Comparison of ENCODE assay signal across 9 cellular contexts in the genomic region with DNA sequence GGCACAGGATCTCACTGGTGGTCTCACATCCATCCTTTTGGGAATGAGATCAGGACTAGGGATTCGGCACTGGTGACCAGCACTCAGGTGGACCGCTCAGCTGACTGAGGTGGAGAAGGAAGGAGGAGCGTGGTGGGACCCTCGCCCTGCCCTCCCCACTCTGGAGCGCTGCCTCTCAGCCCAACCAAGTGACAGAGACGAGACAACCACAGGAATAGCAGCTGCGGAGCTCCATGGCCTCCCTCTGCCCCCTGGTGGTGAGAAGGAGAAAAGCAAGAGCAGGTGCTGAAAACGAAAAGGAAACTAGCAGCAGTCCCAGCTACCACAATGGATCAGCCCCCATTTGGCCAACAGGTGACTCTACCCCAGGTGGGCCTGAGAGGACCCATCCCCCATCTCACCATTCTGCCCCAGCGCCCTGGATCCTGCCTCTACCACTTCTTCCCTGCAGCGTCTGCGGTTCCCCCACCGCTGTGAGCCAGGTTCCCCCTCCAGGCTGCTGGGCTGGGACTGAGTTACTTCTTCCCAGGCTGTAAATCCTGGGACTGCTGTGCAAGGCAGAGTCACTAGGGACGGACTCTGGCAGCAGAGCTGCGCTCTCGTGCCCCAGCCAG. TPM values are rescaled to one million over a fixed set of nuclear protein-coding genes. Genes with fewer than 3 reads are reported as not detected.
DNase-seq lines count a peak whose midpoint lies in the region; ATAC-seq, FAIRE-seq and TF ChIP-seq lines count a peak whose summit lies in the region.
"Not testable (repeated sequence)": the region's sequence is repeated elsewhere in the genome, so short reads cannot be mapped to it uniquely, and the experiment has no call there.
"Had no signal": no experiment of that assay in that cellular context is flagged by ENCODE, and none has a peak within 500 bp of the region (broad histone marks: within the 10 kb centered on the region; RNA-seq: fewer than 3 reads in every experiment).

A gene with protein sequence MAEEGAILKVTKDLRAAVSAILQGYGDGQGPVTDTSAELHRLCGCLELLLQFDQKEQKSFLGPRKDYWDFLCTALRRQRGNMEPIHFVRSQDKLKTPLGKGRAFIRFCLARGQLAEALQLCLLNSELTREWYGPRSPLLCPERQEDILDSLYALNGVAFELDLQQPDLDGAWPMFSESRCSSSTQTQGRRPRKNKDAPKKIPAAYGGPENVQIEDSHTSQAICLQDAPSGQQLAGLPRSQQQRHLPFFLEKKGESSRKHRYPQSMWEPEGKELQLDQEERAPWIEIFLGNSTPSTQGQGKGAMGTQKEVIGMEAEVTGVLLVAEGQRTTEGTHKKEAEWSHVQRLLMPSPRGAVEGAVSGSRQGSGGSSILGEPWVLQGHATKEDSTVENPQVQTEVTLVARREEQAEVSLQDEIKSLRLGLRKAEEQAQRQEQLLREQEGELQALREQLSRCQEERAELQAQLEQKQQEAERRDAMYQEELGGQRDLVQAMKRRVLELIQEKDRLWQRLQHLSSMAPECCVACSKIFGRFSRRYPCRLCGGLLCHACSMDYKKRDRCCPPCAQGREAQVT (plus strand): TSS at position 533 of the 614 bp plus-strand sequence. CDS start 1,353 bp downstream, outside the sequence.

- intact Hi-C loops in left cardiac atrium (cut with DNase I), result loop anchor here in 1 of 2 donors (10.0 kb wide), 1 partner anchor 284 kb away; no protein-coding TSS in a partner anchor
- intact Hi-C loops in posterior vena cava (cut with DNase I); upper lobe of right lung (cut with DNase I): not testable (repeated sequence)

- H3K27me3 ChIP-seq in adipocyte (replicated peaks; ENCODE audit: control insufficient read depth, insufficient read depth, low read length), result peaks cover 62% of the 10 kb centered on the region
- not testable (repeated sequence) for H3K27me3 ChIP-seq in upper lobe of right lung

- H3K27ac ChIP-seq in upper lobe of right lung, result not testable (repeated sequence)

- peak; percentile 98 for FAIRE-seq in GM12892 (lab: Jason Lieb, UNC)

- TF ChIP-seq POLR2A in GM12892 (IDR thresholded peaks at IDR 0.05; ENCODE audit: low read depth, low read length), result not testable (repeated sequence)

- not testable (repeated sequence) for H3K9ac ChIP-seq in adipocyte (ENCODE audit: low read length)

- H3K36me3 ChIP-seq in adipocyte (ENCODE audit: control insufficient read depth, insufficient read depth, low read length, severe bottlenecking); upper lobe of right lung: not testable (repeated sequence)

- not testable (repeated sequence) for H3K4me1 ChIP-seq in adipocyte (ENCODE audit: control insufficient read depth, insufficient read depth, low read length); upper lobe of right lung

- DNase-seq in GM12892 (ENCODE audit: insufficient read length), result peak; percentile 59
- DNase-seq in NCI-H1417 treated with DMSO at 0.1 percent for 48 hours (lab: John Stamatoyannopoulos, UW), result peak; percentile 35
- DNase-seq in SW480 (ENCODE audit: low spot score), result peak; percentile 72
- peak; percentile 85 for DNase-seq in adipocyte (ENCODE audit: low read depth)
- peak; percentile 67 for DNase-seq in left cardiac atrium
- DNase-seq in posterior vena cava (ENCODE audit: low spot score), result peak; percentile 87
- DNase-seq in upper lobe of right lung, result not testable (repeated sequence)

- H3K4me3 ChIP-seq in adipocyte (ENCODE audit: low read length) (peak within 1 kb of the TSS; percentile 66), upper lobe of right lung (peak within 1 kb of the TSS; percentile 29)

- TF ChIP-seq CTCF in upper lobe of right lung (IDR thresholded peaks at IDR 0.05), result peak; percentile 82

- not testable (repeated sequence) for H3K9me3 ChIP-seq in adipocyte (ENCODE audit: control insufficient read depth, low read length); upper lobe of right lung

- ATAC-seq in HG02840 (IDR thresholded peaks at IDR 0.05; ENCODE audit: low FRiP score, unreplicated experiment), result peak; percentile 70
- ATAC-seq in left cardiac atrium, result peak; percentile 65 to 72
- peak; percentile 89 for ATAC-seq in upper lobe of right lung

RNA-seq across cellular contexts. Expression of the gene that starts here (rescaled TPM):
- 5.0 TPM for polyA plus RNA-seq in GM12892 (2012; ENCODE audit: missing spikeins)
- total RNA-seq in left cardiac atrium (not detected), posterior vena cava (under 1 TPM in 1 of 2 donors, not detected in 1; 0.14 TPM), upper lobe of right lung (not detected)
- total RNA-seq: temporal lobe had no signal

Comparison
In these comparisons a context has a peak if more than half of its experiments do, and no peak if none do; other contexts are left out.
1. Peak in DNase-seq and ATAC-seq in left cardiac atrium; RNA of the gene not detected or under 1 TPM.
2. Peak in DNase-seq in posterior vena cava; RNA of the gene not detected or under 1 TPM.
3. Peak in ATAC-seq and H3K4me3 ChIP-seq in upper lobe of right lung; RNA of the gene not detected or under 1 TPM.